Comparison of ENCODE assay signal across 17 cellular contexts in genomic region chr3:28835249-28835648, GRCh38.
DNase-seq lines count a peak whose midpoint lies in the region; ATAC-seq, FAIRE-seq and TF ChIP-seq lines count a peak whose summit lies in the region.
"Had no signal": no experiment of that assay in that cellular context is flagged by ENCODE, and none has a peak within 500 bp of the region (broad histone marks: within the 10 kb centered on the region; RNA-seq: fewer than 3 reads in every experiment).

No MANE protein-coding gene starts in this region.

- WGBS in H1 (ENCODE audit: extremely low coverage in 1 of 2, insufficient coverage in 1 of 2, insufficient read length in 1 of 2, insufficient replicate concordance in 2 of 2, low coverage in 1 of 2, low lambda C conversion rate in 2 of 2, missing lambda C conversion rate in 1 of 2), 2 experiments, result 44% methylated on average over 2 of the region's 2 CpGs; no CpG with 5 or more reads in 1 of the 2 experiments

- H3F3A ChIP-seq in GM23338 (replicated peaks; ENCODE audit: low read depth), result no peaks in the 10 kb centered on the region

- no peak overlapping the region for H3K9ac ChIP-seq in H1 (replicated peaks in 1 of 4; ENCODE audit: extremely low read depth in 1 of 4, low read depth in 3 of 4, low read length in 3 of 4)
- H3K9ac ChIP-seq in parathyroid adenoma, result no peak overlapping the region
- H3K9ac ChIP-seq: BLaER1 treated with 17β-estradiol and CSF1 and Interleukin-3, amounts not matched to agents 10 nM and 100 nM had no signal

- H3K27me3 Mint-ChIP-seq in GM23338 (ENCODE audit: insufficient read depth, low read depth, poor library complexity) (peaks cover 1% of the 10 kb centered on the region), WTC11 (ENCODE audit: low read depth) (peaks cover 19% of the 10 kb centered on the region)
- H3K27me3 Mint-ChIP-seq in activated CD4-positive, alpha-beta memory T cell treated with anti-CD3 and anti-CD28 coated beads, Interleukin-2, amount 10 ng/mL, durations not matched to agents 7 days and 5 days, result peaks cover 3% of the 10 kb centered on the region
- H3K27me3 Mint-ChIP-seq: B cell had no signal

- no peak overlapping the region for H3K18ac ChIP-seq in H1 (ENCODE audit: extremely low read depth, low read length)

- H3K79me1 ChIP-seq in H1 (ENCODE audit: low read depth, low read length), result no peaks in the 10 kb centered on the region

- H4K20me1 ChIP-seq in GM23338 (replicated peaks; ENCODE audit: insufficient read depth) (no peaks in the 10 kb centered on the region), H1 (replicated peaks in 1 of 2; ENCODE audit: control insufficient read depth in 1 of 2, insufficient read depth in 2 of 2, low read length in 2 of 2) (no peaks in the 10 kb centered on the region)
- H4K20me1 ChIP-seq: BLaER1 treated with 17β-estradiol and CSF1 and Interleukin-3, amounts not matched to agents 10 nM and 100 nM had no signal

- H3K79me2 ChIP-seq in GM23338 (replicated peaks; ENCODE audit: insufficient read depth) (no peaks in the 10 kb centered on the region), H1 (ENCODE audit: control insufficient read depth in 1 of 2, insufficient read depth in 2 of 2, low read length in 2 of 2) (no peaks in the 10 kb centered on the region), parathyroid adenoma (no peaks in the 10 kb centered on the region)

- H3K4me2 ChIP-seq in GM23338, result no peak overlapping the region
- no peak overlapping the region for H3K4me2 ChIP-seq in H1 (ENCODE audit: insufficient read depth in 1 of 2, low read depth in 2 of 2, low read length in 2 of 2)
- no peak overlapping the region for H3K4me2 ChIP-seq in parathyroid adenoma (ENCODE audit: low read length)
- H3K4me2 ChIP-seq: BLaER1 treated with 17β-estradiol and CSF1 and Interleukin-3, amounts not matched to agents 10 nM and 100 nM had no signal

- no peak overlapping the region for H2BK5ac ChIP-seq in H1 (ENCODE audit: low read depth, low read length)

- no peak for TF ChIP-seq CTCF in GM23338 (conservative IDR thresholded peaks at IDR 0.05; ENCODE audit: low read depth in 2 of 2)
- no peak for TF ChIP-seq CTCF in WTC11 (IDR thresholded peaks at IDR 0.05)
- no peak for TF ChIP-seq CTCF in H1 (IDR thresholded peaks at IDR 0.05; ENCODE audit: control extremely low read depth in 1 of 3, insufficient read depth in 1 of 3, low read depth in 1 of 3, low read length in 3 of 3)
- TF ChIP-seq CTCF in parathyroid adenoma (IDR thresholded peaks at IDR 0.05), result no peak

- TF ChIP-seq RAD21 in H1 (IDR thresholded peaks at IDR 0.05 in 1 of 2, conservative IDR thresholded peaks at IDR 0.05 in 1 of 2; ENCODE audit: low read depth in 2 of 2, low read length in 2 of 2), result no peak

- no peaks in the 10 kb centered on the region for H3K4me1 ChIP-seq in GM23338 (ENCODE audit: insufficient read depth)
- peaks cover 0 to 1% (median 0%) of the 10 kb centered on the region in 4 experiments; a peak in 1 of 7 replicates for H3K4me1 ChIP-seq in H1 (replicated peaks in 1 of 4; ENCODE audit: control insufficient read depth in 3 of 4, insufficient read depth in 4 of 4, low read length in 3 of 4)
- H3K4me1 ChIP-seq in parathyroid adenoma, result no peaks in the 10 kb centered on the region
- H3K4me1 ChIP-seq: BLaER1 treated with 17β-estradiol and CSF1 and Interleukin-3, amounts not matched to agents 10 nM and 100 nM; HAP-1 had no signal

- peak; percentile 62 for ATAC-seq in GM23338
- ATAC-seq in WTC11, result peak; percentile 41
- ATAC-seq: CD8-positive, alpha-beta T cell; GM12878 had no signal

- no peak for TF ChIP-seq EP300 in H1 (IDR thresholded peaks at IDR 0.05; ENCODE audit: borderline replicate concordance in 1 of 2, low read depth in 2 of 2, low read length in 2 of 2)

- H3K36me3 Mint-ChIP-seq in GM23338 (ENCODE audit: low read depth), result peaks cover 4% of the 10 kb centered on the region; the same call in 2 of the 3 replicates
- H3K36me3 Mint-ChIP-seq in WTC11, result no peaks in the 10 kb centered on the region
- H3K36me3 Mint-ChIP-seq in activated CD4-positive, alpha-beta memory T cell treated with anti-CD3 and anti-CD28 coated beads, Interleukin-2, amount 10 ng/mL, durations not matched to agents 7 days and 5 days (ENCODE audit: low read depth), result no peaks in the 10 kb centered on the region
- H3K36me3 Mint-ChIP-seq: CD8-positive, alpha-beta T cell had no signal

- no peak overlapping the region for H3K4ac ChIP-seq in H1 (replicated peaks; ENCODE audit: insufficient read length, low read depth, low read length)

- H3K9me3 ChIP-seq in H1 (ENCODE audit: insufficient read depth in 2 of 2, low read depth in 1 of 2, low read length in 1 of 2), result no peaks in the 10 kb centered on the region
- no peaks in the 10 kb centered on the region for H3K9me3 ChIP-seq in parathyroid adenoma (ENCODE audit: control insufficient read depth, low read length)

- no peak overlapping the region for H3K14ac ChIP-seq in H1 (ENCODE audit: insufficient read length)

- no peak overlapping the region for H3K27ac ChIP-seq in GM23338 (ENCODE audit: low read depth)
- no peak overlapping the region for H3K27ac ChIP-seq in H1 (ENCODE audit: low read depth, low read length)
- H3K27ac ChIP-seq in parathyroid adenoma, result no peak overlapping the region
- H3K27ac ChIP-seq: BLaER1 treated with 17β-estradiol and CSF1 and Interleukin-3, amounts not matched to agents 10 nM and 100 nM had no signal

- H3K4me3 Mint-ChIP-seq in GM23338 (no peak overlapping the region), WTC11 (no peak overlapping the region)
- H3K4me3 Mint-ChIP-seq in activated CD4-positive, alpha-beta memory T cell treated with anti-CD3 and anti-CD28 coated beads, Interleukin-2, amount 10 ng/mL, durations not matched to agents 7 days and 5 days, result no peak overlapping the region
- H3K4me3 Mint-ChIP-seq: B cell; CD8-positive, alpha-beta T cell had no signal

- H3K36me3 ChIP-seq in GM23338 (ENCODE audit: insufficient read depth), result no peaks in the 10 kb centered on the region
- no peaks in the 10 kb centered on the region for H3K36me3 ChIP-seq in H1 (ENCODE audit: control insufficient read depth in 2 of 4, insufficient read depth in 4 of 4, low read length in 3 of 4)
- no peaks in the 10 kb centered on the region for H3K36me3 ChIP-seq in parathyroid adenoma (ENCODE audit: control insufficient read depth, insufficient read depth, low read length)
- H3K36me3 ChIP-seq: BLaER1 treated with 17β-estradiol and CSF1 and Interleukin-3, amounts not matched to agents 10 nM and 100 nM; HAP-1 had no signal

- no peak overlapping the region for H3K27ac Mint-ChIP-seq in GM23338
- H3K27ac Mint-ChIP-seq in WTC11, result no peak overlapping the region
- H3K27ac Mint-ChIP-seq in activated CD4-positive, alpha-beta memory T cell treated with anti-CD3 and anti-CD28 coated beads, Interleukin-2, amount 10 ng/mL, durations not matched to agents 7 days and 5 days, result no peak overlapping the region
- H3K27ac Mint-ChIP-seq: B cell; CD8-positive, alpha-beta T cell had no signal

- DNase-seq in GM23338 (ENCODE audit: low spot score) (peak; percentile 13), WTC11 (ENCODE audit: low spot score) (no peak), H1 (ENCODE audit: low read depth in 1 of 2, low spot score in 2 of 2) (no peak), COLO829 (ENCODE audit: low spot score) (no peak)
- DNase-seq in activated CD4-positive, alpha-beta memory T cell treated with anti-CD3 and anti-CD28 coated beads, Interleukin-2, amount 10 ng/mL, durations not matched to agents 7 days and 5 days, result no peak
- DNase-seq: CD8-positive, alpha-beta T cell; COR-L47; DMS 273 treated with DMSO at 0.1 percent for 48 hours; DMS53; DND-41; GOT3 had no signal

- FAIRE-seq in H1 (lab: Jason Lieb, UNC), result peak; percentile 68
- FAIRE-seq: GM12878, GM19239 had no signal

- TF ChIP-seq POLR2A in H1 (IDR thresholded peaks at IDR 0.05; ENCODE audit: control extremely low read depth in 1 of 2, low read depth in 2 of 2, low read length in 2 of 2), result no peak

- no peak overlapping the region for H2BK20ac ChIP-seq in H1 (ENCODE audit: low read length)

- H3K27me3 ChIP-seq in GM23338 (ENCODE audit: insufficient read depth), result no peaks in the 10 kb centered on the region
- no peaks in the 10 kb centered on the region for H3K27me3 ChIP-seq in H1 (replicated peaks in 1 of 4; ENCODE audit: control insufficient read depth in 3 of 4, extremely low read depth in 1 of 4, insufficient read depth in 3 of 4, low read length in 3 of 4)
- no peaks in the 10 kb centered on the region for H3K27me3 ChIP-seq in parathyroid adenoma (ENCODE audit: control insufficient read depth, insufficient read depth, low read length)
- H3K27me3 ChIP-seq: BLaER1 treated with 17β-estradiol and CSF1 and Interleukin-3, amounts not matched to agents 10 nM and 100 nM had no signal

- POLR2A ChIA-PET in WTC11 (lab: Charles Lee) (interaction anchor here (0.5 kb wide), 1 partner anchor 474 kb away, joined by 4 read pairs; no protein-coding TSS in a partner anchor), H1 (lab: Charles Lee; ENCODE audit: partially characterized antibody) (no interaction called here)
- POLR2A ChIA-PET in activated CD4-positive, alpha-beta memory T cell treated with anti-CD3 and anti-CD28 coated beads, Interleukin-2, amount 10 ng/mL, durations not matched to agents 7 days and 5 days (lab: Charles Lee), result no interaction called here

- H3K9me2 ChIP-seq in GM23338 (ENCODE audit: insufficient read depth), result 0 out of 2 replicates have a peak, but pooled peaks cover 4% of the 10 kb centered on the region

- H3K4me3 ChIP-seq in GM23338 (no peak overlapping the region), H1 (ENCODE audit: extremely low read depth in 1 of 4, insufficient read depth in 2 of 4, low read depth in 3 of 4, low read length in 4 of 4) (no peak overlapping the region), parathyroid adenoma (ENCODE audit: low read depth, low read length) (no peak overlapping the region)
- H3K4me3 ChIP-seq: BLaER1 treated with 17β-estradiol and CSF1 and Interleukin-3, amounts not matched to agents 10 nM and 100 nM; GM12878; HAP-1 had no signal

- H3K9me3 Mint-ChIP-seq in GM23338, result peaks cover 11% of the 10 kb centered on the region; the same call in 2 of the 3 replicates
- peaks cover 18% of the 10 kb centered on the region for H3K9me3 Mint-ChIP-seq in WTC11
- no peaks in the 10 kb centered on the region for H3K9me3 Mint-ChIP-seq in activated CD4-positive, alpha-beta memory T cell treated with anti-CD3 and anti-CD28 coated beads, Interleukin-2, amount 10 ng/mL, durations not matched to agents 7 days and 5 days
- H3K9me3 Mint-ChIP-seq: CD8-positive, alpha-beta T cell had no signal

- H4K91ac ChIP-seq in H1 (replicated peaks; ENCODE audit: insufficient read length, low read length), result no peak overlapping the region

- H4K8ac ChIP-seq in H1 (ENCODE audit: extremely low read depth, insufficient read depth, low read length), result no peak overlapping the region

- H3K23ac ChIP-seq in H1 (ENCODE audit: insufficient read length), result no peak overlapping the region

- H3K4me1 Mint-ChIP-seq in GM23338, result peaks cover 28% of the 10 kb centered on the region
- peaks cover 25% of the 10 kb centered on the region for H3K4me1 Mint-ChIP-seq in WTC11
- peaks cover 5% of the 10 kb centered on the region for H3K4me1 Mint-ChIP-seq in activated CD4-positive, alpha-beta memory T cell treated with anti-CD3 and anti-CD28 coated beads, Interleukin-2, amount 10 ng/mL, durations not matched to agents 7 days and 5 days
- H3K4me1 Mint-ChIP-seq: B cell had no signal

- no peak overlapping the region for H2BK12ac ChIP-seq in H1 (ENCODE audit: low read depth, low read length)

- H2BK15ac ChIP-seq in H1 (ENCODE audit: low read length), result no peak overlapping the region

- no peak overlapping the region for H4K5ac ChIP-seq in H1 (ENCODE audit: insufficient read length, low read depth, low read length)

- H2AK5ac ChIP-seq in H1 (ENCODE audit: low read depth, low read length), result no peak overlapping the region

- no peak overlapping the region for H2BK120ac ChIP-seq in H1 (replicated peaks; ENCODE audit: low read depth, low read length)

- H2AFZ ChIP-seq in GM23338 (no peak overlapping the region), H1 (ENCODE audit: low read length) (no peak overlapping the region), parathyroid adenoma (peak overlapping the region; percentile 31)

- no peak overlapping the region for H3K56ac ChIP-seq in H1 (replicated peaks; ENCODE audit: insufficient read length, low read depth, low read length)

- CTCF ChIA-PET in WTC11 (lab: Charles Lee) (interaction anchor here (1.1 to 2.2 kb wide), 2 partner anchors 168 to 1364 kb away, joined by 3 to 7 read pairs; no protein-coding TSS in a partner anchor), H1 (lab: Charles Lee; ENCODE audit: partially characterized antibody) (interaction anchor here (0.8 kb wide), 1 partner anchor 168 kb away, joined by 3 read pairs; no protein-coding TSS in a partner anchor)
- CTCF ChIA-PET in activated CD4-positive, alpha-beta memory T cell treated with anti-CD3 and anti-CD28 coated beads, Interleukin-2, amount 10 ng/mL, durations not matched to agents 7 days and 5 days (lab: Charles Lee), result no interaction called here

- H3K23me2 ChIP-seq in H1 (ENCODE audit: low read depth, low read length), result no peaks in the 10 kb centered on the region
